In the genomic region with DNA sequence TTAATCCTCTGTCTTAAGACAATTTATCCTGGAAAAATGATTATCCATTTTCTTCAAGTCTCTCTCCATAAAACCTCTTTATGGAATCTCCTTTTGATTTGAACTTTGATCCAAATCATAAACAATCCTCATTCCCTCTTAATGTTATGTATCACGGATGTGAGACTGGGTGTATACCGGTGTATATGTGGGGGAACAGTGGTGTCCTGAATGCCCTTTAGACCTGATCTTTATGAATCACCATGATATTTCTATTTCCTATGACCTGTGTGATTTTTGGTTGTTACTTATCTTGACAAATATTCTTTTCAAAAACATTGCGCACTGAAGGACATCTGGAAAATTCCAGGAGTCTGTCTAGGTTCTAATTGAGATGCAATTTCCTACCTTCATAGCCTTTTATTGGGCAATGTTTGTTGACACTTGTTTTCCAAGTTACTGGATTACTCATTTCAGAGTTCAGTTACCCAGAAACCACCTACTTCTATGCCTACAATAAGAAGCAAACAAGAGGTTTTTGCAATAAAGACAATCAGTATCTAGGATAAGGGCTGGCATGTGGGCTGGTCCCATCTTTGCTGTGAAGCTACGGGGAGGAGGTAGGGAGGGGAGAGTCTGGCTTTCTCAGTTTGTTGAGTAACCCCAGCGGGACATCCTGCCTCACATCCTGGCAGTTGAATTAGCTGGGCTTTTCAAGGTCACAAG, we compare ENCODE assay signal across 19 cellular contexts.
A peak's percentile ranks its signal among the peaks of the same experiment; 100 is the strongest.
DNase-seq lines count a peak whose midpoint lies in the region; ATAC-seq, FAIRE-seq and TF ChIP-seq lines count a peak whose summit lies in the region.
"Had no signal": no experiment of that assay in that cellular context is flagged by ENCODE, and none has a peak within 500 bp of the region (broad histone marks: within the 10 kb centered on the region; RNA-seq: fewer than 3 reads in every experiment).

No MANE protein-coding gene starts in this region.

- no peak overlapping the region for H2BK5ac ChIP-seq in H1 (ENCODE audit: low read depth, low read length)

- no peak overlapping the region for H3K23ac ChIP-seq in H1 (ENCODE audit: insufficient read length)

- TF ChIP-seq POLR2A in H1 (IDR thresholded peaks at IDR 0.05; ENCODE audit: control extremely low read depth in 1 of 2, low read depth in 2 of 2, low read length in 2 of 2), result no peak

- no peak for ATAC-seq in naive thymus-derived CD8-positive, alpha-beta T cell
- ATAC-seq: activated CD4-positive, alpha-beta T cell treated with anti-CD3 and anti-CD28 coated beads for 36 hours had no signal

- H2AFZ ChIP-seq in H1 (ENCODE audit: low read length), result peak overlapping the region; percentile 91; the same call in 1 of the 2 replicates

- H3K56ac ChIP-seq in H1 (replicated peaks; ENCODE audit: insufficient read length, low read depth, low read length), result no peak overlapping the region

- H3K4me1 ChIP-seq in H1 (replicated peaks in 1 of 4; ENCODE audit: control insufficient read depth in 3 of 4, insufficient read depth in 4 of 4, low read length in 3 of 4) (peaks cover 2 to 7% (median 4%) of the 10 kb centered on the region in 4 experiments; a peak in 3 of 7 replicates), left ventricle myocardium inferior (no peaks in the 10 kb centered on the region)
- H3K4me1 ChIP-seq: SJSA1, tibial nerve had no signal

- no peaks in the 10 kb centered on the region for H3K79me1 ChIP-seq in H1 (ENCODE audit: low read depth, low read length)

- H3K4ac ChIP-seq in H1 (replicated peaks; ENCODE audit: insufficient read length, low read depth, low read length), result no peak overlapping the region

- no peak overlapping the region for H2BK20ac ChIP-seq in H1 (ENCODE audit: low read length)

- no peak overlapping the region for H4K91ac ChIP-seq in H1 (replicated peaks; ENCODE audit: insufficient read length, low read length)

- no peak overlapping the region for H2BK12ac ChIP-seq in H1 (ENCODE audit: low read depth, low read length)

- no peak overlapping the region for H3K18ac ChIP-seq in H1 (ENCODE audit: extremely low read depth, low read length)

- no peaks in the 10 kb centered on the region for H3K36me3 Mint-ChIP-seq in naive thymus-derived CD8-positive, alpha-beta T cell
- H3K36me3 Mint-ChIP-seq: immature natural killer cell had no signal

- POLR2A ChIA-PET in H1 (lab: Charles Lee; ENCODE audit: partially characterized antibody), result no interaction called here
- POLR2A ChIA-PET in naive thymus-derived CD8-positive, alpha-beta T cell (lab: Charles Lee), result no interaction called here

- H3K14ac ChIP-seq in H1 (ENCODE audit: insufficient read length), result no peak overlapping the region

- no peaks in the 10 kb centered on the region for H3K4me1 Mint-ChIP-seq in naive thymus-derived CD8-positive, alpha-beta T cell
- H3K4me1 Mint-ChIP-seq: activated CD4-positive, alpha-beta T cell treated with anti-CD3 and anti-CD28 coated beads for 36 hours; immature natural killer cell had no signal

- no peak overlapping the region for H2AK5ac ChIP-seq in H1 (ENCODE audit: low read depth, low read length)

- no peak for FAIRE-seq in H1 (lab: Jason Lieb, UNC)
- FAIRE-seq: astrocyte had no signal

- H3K4me3 ChIP-seq in H1 (ENCODE audit: extremely low read depth in 1 of 4, insufficient read depth in 2 of 4, low read depth in 3 of 4, low read length in 4 of 4) (no peak overlapping the region), left ventricle myocardium inferior (no peak overlapping the region)
- H3K4me3 ChIP-seq: SJSA1, tibial nerve had no signal

- no peak overlapping the region for H3K9ac ChIP-seq in H1 (replicated peaks in 1 of 4; ENCODE audit: extremely low read depth in 1 of 4, low read depth in 3 of 4, low read length in 3 of 4)

- TF ChIP-seq RAD21 in H1 (IDR thresholded peaks at IDR 0.05 in 1 of 2, conservative IDR thresholded peaks at IDR 0.05 in 1 of 2; ENCODE audit: low read depth in 2 of 2, low read length in 2 of 2), result no peak

- intact Hi-C loops in left ventricle myocardium inferior (cut with micrococcal nuclease), result no loop called here

- H3K23me2 ChIP-seq in H1 (ENCODE audit: low read depth, low read length), result no peaks in the 10 kb centered on the region; the same call in 1 of the 2 replicates

- TF ChIP-seq EP300 in H1 (IDR thresholded peaks at IDR 0.05; ENCODE audit: borderline replicate concordance in 1 of 2, low read depth in 2 of 2, low read length in 2 of 2), result no peak

- H3K27me3 ChIP-seq in H1 (replicated peaks in 1 of 4; ENCODE audit: control insufficient read depth in 3 of 4, extremely low read depth in 1 of 4, insufficient read depth in 3 of 4, low read length in 3 of 4) (peaks cover 0 to 1% (median 0%) of the 10 kb centered on the region in 4 experiments; a peak in 1 of 7 replicates), left ventricle myocardium inferior (ENCODE audit: low read depth) (peaks cover 26% of the 10 kb centered on the region)
- H3K27me3 ChIP-seq: tibial nerve had no signal

- H4K8ac ChIP-seq in H1 (ENCODE audit: extremely low read depth, insufficient read depth, low read length), result no peak overlapping the region

- H3K27ac ChIP-seq in H1 (ENCODE audit: low read depth, low read length) (no peak overlapping the region), left ventricle myocardium inferior (replicated peaks) (no peak overlapping the region)
- H3K27ac ChIP-seq: SJSA1, tibial nerve had no signal

- DNase-seq in A172 (ENCODE audit: low spot score) (peak; percentile 18), LoVo (ENCODE audit: low spot score) (peak; percentile 90), H1 (ENCODE audit: low read depth in 1 of 2, low spot score in 2 of 2) (no peak), kidney tubule cell (ENCODE audit: low spot score) (peak; percentile 60), NOMO-1 treated with dmso at 0.1 percent for 144 hours (lab: John Stamatoyannopoulos, UW; ENCODE audit: unreplicated experiment) (no peak), ureter (ENCODE audit: low spot score) (no peak), left ventricle myocardium inferior (no peak)
- DNase-seq in naive thymus-derived CD8-positive, alpha-beta T cell, result no peak
- DNase-seq: activated CD4-positive, alpha-beta T cell treated with anti-CD3 and anti-CD28 coated beads for 36 hours; activated CD8-positive, alpha-beta memory T cell treated with anti-CD3 and anti-CD28 coated beads, Interleukin-2, amount 50 U/mL, for 48 hours; activated naive CD4-positive, alpha-beta T cell; foreskin melanocyte; immature natural killer cell; NCI-H1092; NCI-H2171 treated with DMSO at 0.1 percent for 48 hours; T-helper 9 cell had no signal

- H3K27me3 Mint-ChIP-seq in naive thymus-derived CD8-positive, alpha-beta T cell, result peaks cover 0 to 1% (median 0%) of the 10 kb centered on the region in 5 donors
- H3K27me3 Mint-ChIP-seq: activated CD4-positive, alpha-beta T cell treated with anti-CD3 and anti-CD28 coated beads for 36 hours had no signal

- H3K4me3 Mint-ChIP-seq in naive thymus-derived CD8-positive, alpha-beta T cell, result no peak overlapping the region
- H3K4me3 Mint-ChIP-seq: activated CD4-positive, alpha-beta T cell treated with anti-CD3 and anti-CD28 coated beads for 36 hours; immature natural killer cell had no signal

- no peaks in the 10 kb centered on the region for H4K20me1 ChIP-seq in H1 (replicated peaks in 1 of 2; ENCODE audit: control insufficient read depth in 1 of 2, insufficient read depth in 2 of 2, low read length in 2 of 2)

- H3K9me3 Mint-ChIP-seq in naive thymus-derived CD8-positive, alpha-beta T cell, result no peaks in the 10 kb centered on the region

- no peak overlapping the region for H2BK15ac ChIP-seq in H1 (ENCODE audit: low read length)

- H3K36me3 ChIP-seq in H1 (ENCODE audit: control insufficient read depth in 2 of 4, insufficient read depth in 4 of 4, low read length in 3 of 4) (no peaks in the 10 kb centered on the region; a peak in 1 of 8 replicates), left ventricle myocardium inferior (no peaks in the 10 kb centered on the region)
- H3K36me3 ChIP-seq: SJSA1, tibial nerve had no signal

- no peak overlapping the region for H4K5ac ChIP-seq in H1 (ENCODE audit: insufficient read length, low read depth, low read length)

- TF ChIP-seq CTCF in H1 (IDR thresholded peaks at IDR 0.05; ENCODE audit: control extremely low read depth in 1 of 3, insufficient read depth in 1 of 3, low read depth in 1 of 3, low read length in 3 of 3), result no peak
- no peak for TF ChIP-seq CTCF in left ventricle myocardium inferior (IDR thresholded peaks at IDR 0.05; ENCODE audit: borderline replicate concordance)

- no peaks in the 10 kb centered on the region for H3K79me2 ChIP-seq in H1 (ENCODE audit: control insufficient read depth in 1 of 2, insufficient read depth in 2 of 2, low read length in 2 of 2)

- CTCF ChIA-PET in H1 (lab: Charles Lee; ENCODE audit: partially characterized antibody), result interaction anchor here (0.8 kb wide), 1 partner anchor 8 kb away, joined by 3 read pairs; no protein-coding TSS in a partner anchor

- WGBS in H1 (ENCODE audit: extremely low coverage in 1 of 2, insufficient coverage in 1 of 2, insufficient read length in 1 of 2, insufficient replicate concordance in 2 of 2, low coverage in 1 of 2, low lambda C conversion rate in 2 of 2, missing lambda C conversion rate in 1 of 2), 2 experiments, result 68% methylated on average over 5 of the region's 5 CpGs; no CpG with 5 or more reads in 1 of the 2 experiments

- H3K9me3 ChIP-seq in H1 (ENCODE audit: insufficient read depth in 2 of 2, low read depth in 1 of 2, low read length in 1 of 2) (no peaks in the 10 kb centered on the region), left ventricle myocardium inferior (replicated peaks) (no peaks in the 10 kb centered on the region)
- H3K9me3 ChIP-seq: SJSA1, tibial nerve had no signal

- no peak overlapping the region for H2BK120ac ChIP-seq in H1 (replicated peaks; ENCODE audit: low read depth, low read length)

- H3K4me2 ChIP-seq in H1 (ENCODE audit: insufficient read depth in 1 of 2, low read depth in 2 of 2, low read length in 2 of 2), result no peak overlapping the region

- H3K27ac Mint-ChIP-seq in naive thymus-derived CD8-positive, alpha-beta T cell, result no peak overlapping the region
- H3K27ac Mint-ChIP-seq: activated CD4-positive, alpha-beta T cell treated with anti-CD3 and anti-CD28 coated beads for 36 hours; immature natural killer cell had no signal

TF ChIP-seq in H1, 55 proteins besides CTCF, POLR2A, EP300 and RAD21 (continues in another document):
- no peak for TF ChIP-seq ATF2 (IDR thresholded peaks at IDR 0.05; ENCODE audit: low read length)
- no peak for TF ChIP-seq KDM4A (IDR thresholded peaks at IDR 0.05; ENCODE audit: low read depth, low read length, severe bottlenecking)
- no peak for TF ChIP-seq RFX5 (IDR thresholded peaks at IDR 0.05; ENCODE audit: borderline replicate concordance, low read depth, low read length)

Comparison
In these comparisons a context has a peak if more than half of its experiments do, and no peak if none do; other contexts are left out.
1. DNase-seq: peak in A172 (single experiment), LoVo (single experiment) and kidney tubule cell (single experiment); none in H1 (0 of 2), NOMO-1 treated with dmso at 0.1 percent for 144 hours (single experiment), ureter (single experiment), naive thymus-derived CD8-positive, alpha-beta T cell (0 of 10) and left ventricle myocardium inferior (single experiment).